In the genomic region with DNA sequence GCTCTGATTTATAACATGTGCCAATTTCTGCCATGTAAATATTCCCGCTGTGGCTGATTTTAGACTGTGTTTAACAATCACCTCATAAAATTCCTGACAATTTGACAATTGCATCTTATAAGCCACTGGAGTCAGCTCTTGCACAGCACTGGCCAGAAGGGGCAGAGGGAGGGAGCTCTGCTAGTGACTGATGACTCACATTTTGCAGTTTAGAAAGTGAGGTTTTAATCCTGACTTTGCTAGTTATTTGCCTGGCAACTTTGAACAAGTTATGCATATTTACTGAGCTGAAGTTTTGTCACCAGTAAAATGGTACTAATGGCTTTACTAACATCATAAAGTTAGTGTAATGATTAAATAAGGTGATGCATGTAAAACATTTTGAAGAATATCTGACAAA, we compare ENCODE assay signal across 18 cellular contexts.
DNase-seq lines count a peak whose midpoint lies in the region; TF ChIP-seq lines count a peak whose summit lies in the region.
"Had no signal": no experiment of that assay in that cellular context is flagged by ENCODE, and none has a peak within 500 bp of the region (broad histone marks: within the 10 kb centered on the region; RNA-seq: fewer than 3 reads in every experiment).

No MANE protein-coding gene starts in this region.

- H3K4me1 ChIP-seq in adipocyte (ENCODE audit: control insufficient read depth, insufficient read depth, low read length) (peaks cover 4% of the 10 kb centered on the region), Peyer's patch (no peaks in the 10 kb centered on the region)
- H3K4me1 ChIP-seq: upper lobe of left lung had no signal

- H3K27ac ChIP-seq in Peyer's patch, result no peak overlapping the region
- H3K27ac ChIP-seq: KMS-11, upper lobe of left lung had no signal

- peak; percentile 4 for DNase-seq in DMS 273 (lab: John Stamatoyannopoulos, UW; ENCODE audit: unreplicated experiment)
- no peak for DNase-seq in DMS 273 treated with DMSO at 0.1 percent for 48 hours (lab: John Stamatoyannopoulos, UW)
- peak; percentile 2 for DNase-seq in MG63
- DNase-seq in adipocyte (ENCODE audit: low read depth), result peak; percentile 10
- DNase-seq in kidney tubule cell (ENCODE audit: low spot score), result peak; percentile 41
- no peak for DNase-seq in Peyer's patch
- no peak for DNase-seq in NCI-H510A (lab: John Stamatoyannopoulos, UW)
- DNase-seq in NCI-H226, result no peak
- DNase-seq: 8988T; activated CD8-positive, alpha-beta T cell treated with anti-CD3 and anti-CD28 coated beads, Interleukin-2, amount 10 ng/mL, durations not matched to agents 7 days and 5 days; activated naive CD8-positive, alpha-beta T cell treated with anti-CD3 and anti-CD28 coated beads, Interleukin-2, amount 10 ng/mL, durations not matched to agents 7 days and 5 days; central memory CD4-positive, alpha-beta T cell; foreskin melanocyte; NCI-H1436; NCI-H524 treated with DMSO at 0.1 percent for 48 hours; stimulated activated naive CD4-positive, alpha-beta T cell treated with Interleukin-2 at 50 U/mL for 16 hours; upper lobe of left lung had no signal

- no peak overlapping the region for H3K4me3 ChIP-seq in MG63
- H3K4me3 ChIP-seq in adipocyte (ENCODE audit: low read length), result no peak overlapping the region
- H3K4me3 ChIP-seq in Peyer's patch, result no peak overlapping the region
- H3K4me3 ChIP-seq: upper lobe of left lung had no signal

- TF ChIP-seq CTCF in Peyer's patch (IDR thresholded peaks at IDR 0.05), result no peak

- no peaks in the 10 kb centered on the region for H3K27me3 ChIP-seq in MG63
- H3K27me3 ChIP-seq in adipocyte (replicated peaks; ENCODE audit: control insufficient read depth, insufficient read depth, low read length), result no peaks in the 10 kb centered on the region
- H3K27me3 ChIP-seq in Peyer's patch, result no peaks in the 10 kb centered on the region
- H3K27me3 ChIP-seq: upper lobe of left lung had no signal

- H3K36me3 ChIP-seq in MG63 (no peaks in the 10 kb centered on the region), adipocyte (ENCODE audit: control insufficient read depth, insufficient read depth, low read length, severe bottlenecking) (no peaks in the 10 kb centered on the region), Peyer's patch (no peaks in the 10 kb centered on the region)
- H3K36me3 ChIP-seq: upper lobe of left lung had no signal

- H3K9ac ChIP-seq in adipocyte (ENCODE audit: low read length), result no peak overlapping the region
- H3K9ac ChIP-seq: KMS-11 had no signal

- no peak for TF ChIP-seq POLR2A in Peyer's patch (IDR thresholded peaks at IDR 0.05)

- H3K9me3 ChIP-seq in MG63, result no peaks in the 10 kb centered on the region
- H3K9me3 ChIP-seq in adipocyte (ENCODE audit: control insufficient read depth, low read length), result no peaks in the 10 kb centered on the region
- H3K9me3 ChIP-seq in Peyer's patch, result no peaks in the 10 kb centered on the region
- H3K9me3 ChIP-seq: upper lobe of left lung had no signal

Comparison
In these comparisons a context has a peak if more than half of its experiments do, and no peak if none do; other contexts are left out.
1. DNase-seq: peak in DMS 273 (single experiment), MG63 (single experiment), adipocyte (single experiment) and kidney tubule cell (single experiment); none in DMS 273 treated with DMSO at 0.1 percent for 48 hours (single experiment), Peyer's patch (0 of 3), NCI-H510A (single experiment) and NCI-H226 (single experiment).